1 cellular context compared by ENCODE assay signal in genomic region chr20:49717693-49718092, GRCh38.
TF ChIP-seq lines count a peak whose summit lies in the region.

No MANE protein-coding gene starts in this region.

TF ChIP-seq in HEK293, 187 proteins besides CTCF, POLR2A, EP300 and RAD21 (continued from another document):
- TF ChIP-seq KLF17 (tag by site-specific recombination; IDR thresholded peaks at IDR 0.05) (peak; percentile 19; the same call in 1 of the 2 replicates), SCRT2 (tag by site-specific recombination; IDR thresholded peaks at IDR 0.05) (peak; percentile 95)
